19 cellular contexts compared by ENCODE assay signal in the genomic region with DNA sequence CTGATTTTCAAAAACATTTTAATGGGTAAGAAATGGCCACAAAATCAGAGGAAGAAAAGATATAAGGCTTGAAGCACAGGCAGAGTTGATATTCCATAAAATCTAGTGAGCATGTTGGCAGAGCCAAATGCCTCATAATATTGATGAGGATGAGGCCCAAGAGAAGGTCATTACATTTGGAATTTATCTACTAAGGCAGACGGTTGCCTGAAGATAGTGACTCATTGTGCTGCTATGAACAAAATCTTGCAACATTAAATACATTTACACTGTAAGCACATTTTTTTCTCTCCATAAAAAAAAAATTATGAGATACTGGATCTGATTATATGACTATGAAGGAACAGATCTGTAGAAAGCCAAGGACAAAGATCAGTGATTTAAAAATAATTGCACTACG.
DNase-seq lines count a peak whose midpoint lies in the region; ATAC-seq and TF ChIP-seq lines count a peak whose summit lies in the region.
"Had no signal": no experiment of that assay in that cellular context is flagged by ENCODE, and none has a peak within 500 bp of the region (broad histone marks: within the 10 kb centered on the region; RNA-seq: fewer than 3 reads in every experiment).

No MANE protein-coding gene starts in this region.

- H3K4me3 ChIP-seq in choroid plexus epithelial cell (ENCODE audit: low read depth, low read length): no peak overlapping the region
- H3K4me3 ChIP-seq: GM12878, K562, prostate gland, upper lobe of right lung had no signal

- DNase-seq in AG08396 (ENCODE audit: low spot score) (peak; percentile 3), NCI-H226 (peak; percentile 80), choroid plexus epithelial cell (ENCODE audit: low read depth) (peak; percentile 82), kidney tubule cell (ENCODE audit: low spot score) (peak; percentile 46)
- no peak for DNase-seq in stimulated activated CD4-positive, alpha-beta T cell treated with anti-CD3 and anti-CD28 coated beads, Interleukin-15, amount 100 ng/mL, for 24 hours
- DNase-seq: activated CD8-positive, alpha-beta T cell treated with anti-CD3 and anti-CD28 coated beads for 36 hours; activated naive CD4-positive, alpha-beta T cell; AML-193; immature natural killer cell; NCI-H1694 treated with DMSO at 0.1 percent for 48 hours; NCI-H69; stimulated activated CD4-positive, alpha-beta T cell treated with anti-CD3 and anti-CD28 coated beads, Interleukin-2, amount 100 ng/mL, for 48 hours; upper lobe of right lung had no signal

- TF ChIP-seq CTCF in choroid plexus epithelial cell (conservative IDR thresholded peaks at IDR 0.05; ENCODE audit: low read depth, low read length): no peak

- no peak for ATAC-seq in GM19463 (IDR thresholded peaks at IDR 0.05; ENCODE audit: unreplicated experiment)
- no peak for ATAC-seq in GM21619 (IDR thresholded peaks at IDR 0.05; ENCODE audit: unreplicated experiment)
- ATAC-seq in GM21717 (IDR thresholded peaks at IDR 0.05; ENCODE audit: unreplicated experiment): no peak
- ATAC-seq: activated CD8-positive, alpha-beta T cell treated with anti-CD3 and anti-CD28 coated beads for 36 hours; GM12878; K562; upper lobe of right lung had no signal
